ENCODE assay signal across 1 cellular context in the genomic region with DNA sequence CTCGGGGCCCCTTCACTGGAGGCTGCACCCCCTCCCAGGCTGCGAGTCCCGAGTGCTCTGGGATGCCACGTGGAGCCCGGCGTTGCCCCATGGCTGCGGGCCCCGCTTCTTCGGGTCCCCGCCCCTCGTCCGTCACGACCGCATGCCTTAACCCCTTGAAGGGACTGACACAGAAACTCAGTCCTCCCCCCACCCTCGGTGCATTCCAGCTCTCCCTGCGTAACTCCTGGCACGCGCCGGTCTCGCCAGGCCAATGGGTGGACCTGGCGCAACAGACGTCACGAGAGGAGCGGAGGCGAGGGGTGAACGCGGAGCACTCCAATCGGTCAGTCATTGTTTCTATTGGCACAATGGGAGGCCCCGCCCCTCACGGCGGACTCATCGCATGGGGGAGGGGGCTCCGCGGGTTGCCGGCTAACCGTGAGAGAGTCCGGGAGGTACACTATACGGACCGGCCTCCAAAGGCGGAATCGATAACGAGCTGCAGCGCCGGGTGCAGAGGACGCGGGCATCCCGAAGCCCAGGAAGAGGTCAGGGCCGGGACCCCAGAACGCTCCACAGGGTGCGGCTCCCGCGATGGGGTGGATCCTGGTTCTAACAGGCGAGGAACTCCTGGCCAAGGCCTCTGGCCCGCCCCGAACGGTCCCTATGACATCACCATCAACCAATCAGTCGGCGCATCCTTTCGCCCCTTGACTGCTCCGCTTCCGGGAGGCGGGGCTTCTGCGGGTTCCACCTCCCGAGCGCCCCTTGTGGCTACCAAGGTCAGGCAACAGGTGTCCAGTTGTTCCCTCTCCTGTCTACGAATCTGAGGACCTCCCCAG.
TF ChIP-seq lines count a peak whose summit lies in the region.

No MANE protein-coding gene starts in this region.

TF ChIP-seq in HCT116, 20 proteins besides CTCF, POLR2A, EP300 and RAD21:
- TF ChIP-seq, protein P1, sequence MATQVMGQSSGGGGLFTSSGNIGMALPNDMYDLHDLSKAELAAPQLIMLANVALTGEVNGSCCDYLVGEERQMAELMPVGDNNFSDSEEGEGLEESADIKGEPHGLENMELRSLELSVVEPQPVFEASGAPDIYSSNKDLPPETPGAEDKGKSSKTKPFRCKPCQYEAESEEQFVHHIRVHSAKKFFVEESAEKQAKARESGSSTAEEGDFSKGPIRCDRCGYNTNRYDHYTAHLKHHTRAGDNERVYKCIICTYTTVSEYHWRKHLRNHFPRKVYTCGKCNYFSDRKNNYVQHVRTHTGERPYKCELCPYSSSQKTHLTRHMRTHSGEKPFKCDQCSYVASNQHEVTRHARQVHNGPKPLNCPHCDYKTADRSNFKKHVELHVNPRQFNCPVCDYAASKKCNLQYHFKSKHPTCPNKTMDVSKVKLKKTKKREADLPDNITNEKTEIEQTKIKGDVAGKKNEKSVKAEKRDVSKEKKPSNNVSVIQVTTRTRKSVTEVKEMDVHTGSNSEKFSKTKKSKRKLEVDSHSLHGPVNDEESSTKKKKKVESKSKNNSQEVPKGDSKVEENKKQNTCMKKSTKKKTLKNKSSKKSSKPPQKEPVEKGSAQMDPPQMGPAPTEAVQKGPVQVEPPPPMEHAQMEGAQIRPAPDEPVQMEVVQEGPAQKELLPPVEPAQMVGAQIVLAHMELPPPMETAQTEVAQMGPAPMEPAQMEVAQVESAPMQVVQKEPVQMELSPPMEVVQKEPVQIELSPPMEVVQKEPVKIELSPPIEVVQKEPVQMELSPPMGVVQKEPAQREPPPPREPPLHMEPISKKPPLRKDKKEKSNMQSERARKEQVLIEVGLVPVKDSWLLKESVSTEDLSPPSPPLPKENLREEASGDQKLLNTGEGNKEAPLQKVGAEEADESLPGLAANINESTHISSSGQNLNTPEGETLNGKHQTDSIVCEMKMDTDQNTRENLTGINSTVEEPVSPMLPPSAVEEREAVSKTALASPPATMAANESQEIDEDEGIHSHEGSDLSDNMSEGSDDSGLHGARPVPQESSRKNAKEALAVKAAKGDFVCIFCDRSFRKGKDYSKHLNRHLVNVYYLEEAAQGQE (IDR thresholded peaks at IDR 0.05; ENCODE audit: low read depth): no peak
- peak; percentile 81 for TF ChIP-seq POLR2AphosphoS5 (IDR thresholded peaks at IDR 0.05; ENCODE audit: low read depth, low read length)
- TF ChIP-seq EZH2 (IDR thresholded peaks at IDR 0.05): no peak
- peak; percentile 56 for TF ChIP-seq TCF7L2 (IDR thresholded peaks at IDR 0.05; ENCODE audit: borderline replicate concordance, extremely low read depth, insufficient read depth, insufficient read length)
- peak; percentile 29; the same call in 1 of the 2 replicates for TF ChIP-seq ZFX (IDR thresholded peaks at IDR 0.05)
- no peak for TF ChIP-seq EZH2phosphoT487 (IDR thresholded peaks at IDR 0.05; ENCODE audit: borderline replicate concordance)
- peak; percentile 47 for TF ChIP-seq YY1 (IDR thresholded peaks at IDR 0.05; ENCODE audit: extremely low read depth, insufficient replicate concordance, low read depth, low read length)
